ENCODE assay signal across 10 cellular contexts in genomic region chr15:70339551-70340517, GRCh38.
DNase-seq lines count a peak whose midpoint lies in the region; ATAC-seq and TF ChIP-seq lines count a peak whose summit lies in the region.
"Had no signal": no experiment of that assay in that cellular context is flagged by ENCODE, and none has a peak within 500 bp of the region (broad histone marks: within the 10 kb centered on the region; RNA-seq: fewer than 3 reads in every experiment).

No MANE protein-coding gene starts in this region.

- peaks cover 6% of the 10 kb centered on the region for H3K9me3 ChIP-seq in MG63
- H3K9me3 ChIP-seq in mesodermal cell (ENCODE audit: control insufficient read depth, low read length), result peaks cover under 1% of the 10 kb centered on the region
- H3K9me3 ChIP-seq: pancreas had no signal

- intact Hi-C loops in activated CD4-positive, alpha-beta memory T cell treated with anti-CD3 and anti-CD28 coated beads for 36 hours (cut with micrococcal nuclease), result no loop called here

- DNase-seq in DMS153 treated with DMSO at 0.1 percent for 48 hours (lab: John Stamatoyannopoulos, UW; ENCODE audit: unreplicated experiment) (peak; percentile 70), MG63 (peak; percentile 64), SHP77 treated with DMSO at 0.1 percent for 48 hours (lab: John Stamatoyannopoulos, UW) (peak; percentile 62), GM23338 (ENCODE audit: low spot score) (no peak)
- no peak for DNase-seq in activated CD4-positive, alpha-beta memory T cell treated with anti-CD3 and anti-CD28 coated beads for 36 hours
- DNase-seq: activated CD4-positive, alpha-beta T cell treated with anti-CD3 and anti-CD28 coated beads for 36 hours had no signal

- peaks cover 9% of the 10 kb centered on the region; the same call in 2 of the 3 replicates for H3K9me3 Mint-ChIP-seq in GM23338
- H3K9me3 Mint-ChIP-seq in activated CD4-positive, alpha-beta memory T cell treated with anti-CD3 and anti-CD28 coated beads for 36 hours, result peaks cover 9% of the 10 kb centered on the region

- POLR2A ChIA-PET in activated CD4-positive, alpha-beta memory T cell treated with anti-CD3 and anti-CD28 coated beads for 36 hours (lab: Charles Lee), result no interaction called here

- H3K27me3 ChIP-seq in MG63 (no peaks in the 10 kb centered on the region), GM23338 (ENCODE audit: insufficient read depth) (no peaks in the 10 kb centered on the region)
- H3K27me3 ChIP-seq: pancreas had no signal

- H3K9me2 ChIP-seq in GM23338 (ENCODE audit: insufficient read depth), result no peaks in the 10 kb centered on the region

- WGBS in mesodermal cell (ENCODE audit: insufficient coverage in 2 of 2), 2 experiments, result 79 to 80% methylated on average over 11 to 12 of the region's 12 CpGs

- no peak overlapping the region for H3K4me3 Mint-ChIP-seq in GM23338
- no peak overlapping the region for H3K4me3 Mint-ChIP-seq in activated CD4-positive, alpha-beta memory T cell treated with anti-CD3 and anti-CD28 coated beads for 36 hours
- H3K4me3 Mint-ChIP-seq: activated CD4-positive, alpha-beta T cell treated with anti-CD3 and anti-CD28 coated beads for 36 hours had no signal

- H2AFZ ChIP-seq in GM23338, result no peak overlapping the region

- H3K4me3 ChIP-seq in MG63, result no peak overlapping the region
- H3K4me3 ChIP-seq in mesodermal cell (ENCODE audit: extremely low read depth, insufficient read depth, low read length, poor library complexity, severe bottlenecking), result no peak overlapping the region
- no peak overlapping the region for H3K4me3 ChIP-seq in GM23338
- H3K4me3 ChIP-seq: pancreas had no signal

- no peak for TF ChIP-seq CTCF in GM23338 (conservative IDR thresholded peaks at IDR 0.05; ENCODE audit: low read depth in 2 of 2)

- H3K36me3 ChIP-seq in MG63 (no peaks in the 10 kb centered on the region), mesodermal cell (ENCODE audit: control insufficient read depth, insufficient read depth, low read length) (no peaks in the 10 kb centered on the region), GM23338 (ENCODE audit: insufficient read depth) (no peaks in the 10 kb centered on the region)
- H3K36me3 ChIP-seq: pancreas had no signal

- ATAC-seq in HG02973 (IDR thresholded peaks at IDR 0.05; ENCODE audit: unreplicated experiment), result no peak
- no peak for ATAC-seq in GM23338
- no peak for ATAC-seq in HG03439 (IDR thresholded peaks at IDR 0.05; ENCODE audit: unreplicated experiment)
- ATAC-seq: activated CD4-positive, alpha-beta T cell treated with anti-CD3 and anti-CD28 coated beads for 36 hours; pancreas had no signal

- H3F3A ChIP-seq in GM23338 (replicated peaks; ENCODE audit: low read depth), result no peaks in the 10 kb centered on the region

- no peaks in the 10 kb centered on the region for H4K20me1 ChIP-seq in GM23338 (replicated peaks; ENCODE audit: insufficient read depth)

- H3K79me2 ChIP-seq in GM23338 (replicated peaks; ENCODE audit: insufficient read depth), result no peaks in the 10 kb centered on the region

- H3K36me3 Mint-ChIP-seq in GM23338 (ENCODE audit: low read depth), result peaks cover 6% of the 10 kb centered on the region; the same call in 1 of the 3 replicates
- no peaks in the 10 kb centered on the region for H3K36me3 Mint-ChIP-seq in activated CD4-positive, alpha-beta memory T cell treated with anti-CD3 and anti-CD28 coated beads for 36 hours

- peaks cover 5% of the 10 kb centered on the region; the same call in 2 of the 3 replicates for H3K4me1 Mint-ChIP-seq in GM23338
- no peaks in the 10 kb centered on the region for H3K4me1 Mint-ChIP-seq in activated CD4-positive, alpha-beta memory T cell treated with anti-CD3 and anti-CD28 coated beads for 36 hours (ENCODE audit: low read depth)
- H3K4me1 Mint-ChIP-seq: activated CD4-positive, alpha-beta T cell treated with anti-CD3 and anti-CD28 coated beads for 36 hours had no signal

- H3K4me1 ChIP-seq in mesodermal cell (ENCODE audit: control insufficient read depth, insufficient read depth, low read length, poor library complexity, severe bottlenecking) (peaks cover 18% of the 10 kb centered on the region), GM23338 (ENCODE audit: insufficient read depth) (no peaks in the 10 kb centered on the region)

- CTCF ChIA-PET in activated CD4-positive, alpha-beta memory T cell treated with anti-CD3 and anti-CD28 coated beads for 36 hours (lab: Charles Lee), result no interaction called here

- H3K4me2 ChIP-seq in GM23338, result no peak overlapping the region

- no peak overlapping the region for H3K27ac Mint-ChIP-seq in GM23338
- H3K27ac Mint-ChIP-seq in activated CD4-positive, alpha-beta memory T cell treated with anti-CD3 and anti-CD28 coated beads for 36 hours, result no peak overlapping the region
- H3K27ac Mint-ChIP-seq: activated CD4-positive, alpha-beta T cell treated with anti-CD3 and anti-CD28 coated beads for 36 hours had no signal

- H3K27me3 Mint-ChIP-seq in GM23338 (ENCODE audit: insufficient read depth, low read depth, poor library complexity), result no peaks in the 10 kb centered on the region
- H3K27me3 Mint-ChIP-seq in activated CD4-positive, alpha-beta memory T cell treated with anti-CD3 and anti-CD28 coated beads for 36 hours, result peaks cover 10% of the 10 kb centered on the region

- H3K27ac ChIP-seq in mesodermal cell (ENCODE audit: low read depth, low read length, severe bottlenecking), result peak overlapping the region; percentile 67
- no peak overlapping the region for H3K27ac ChIP-seq in GM23338 (ENCODE audit: low read depth)
- H3K27ac ChIP-seq: pancreas had no signal

TF ChIP-seq in GM23338, 12 proteins besides CTCF, POLR2A, EP300 and RAD21 (continues in another document):
- TF ChIP-seq JUNB (IDR thresholded peaks at IDR 0.05; ENCODE audit: unreplicated experiment) (no peak), NANOG (IDR thresholded peaks at IDR 0.05; ENCODE audit: borderline replicate concordance) (no peak), EZH2phosphoT487 (IDR thresholded peaks at IDR 0.05; ENCODE audit: unreplicated experiment) (no peak), ZNF331 (CRISPR knock-in tag; IDR thresholded peaks at IDR 0.05; ENCODE audit: low read depth) (no peak), ZNF114 (CRISPR knock-in tag; IDR thresholded peaks at IDR 0.05) (no peak), ETS1 (IDR thresholded peaks at IDR 0.05) (no peak)

Comparison
In these comparisons a context has a peak if more than half of its experiments do, and no peak if none do; other contexts are left out.
1. DNase-seq: peak in DMS153 treated with DMSO at 0.1 percent for 48 hours (single experiment), MG63 (single experiment) and SHP77 treated with DMSO at 0.1 percent for 48 hours (single experiment); none in GM23338 (single experiment) and activated CD4-positive, alpha-beta memory T cell treated with anti-CD3 and anti-CD28 coated beads for 36 hours (single experiment).